12 cellular contexts compared by ENCODE assay signal in genomic region chr2:108922141-108922915, GRCh38.
DNase-seq lines count a peak whose midpoint lies in the region; ATAC-seq, FAIRE-seq and TF ChIP-seq lines count a peak whose summit lies in the region.
"Had no signal": no experiment of that assay in that cellular context is flagged by ENCODE, and none has a peak within 500 bp of the region (broad histone marks: within the 10 kb centered on the region; RNA-seq: fewer than 3 reads in every experiment).

No MANE protein-coding gene starts in this region.

- TF ChIP-seq CTCF in sigmoid colon (IDR thresholded peaks at IDR 0.05), result no peak

- intact Hi-C loops in sigmoid colon (cut with DNase I), result no loop called here

- H3K27ac ChIP-seq in esophagus (ENCODE audit: low read depth in 2 of 2, low read length in 1 of 2) (peak overlapping the region; percentile 97), sigmoid colon (peak overlapping the region in 3 of 4 donors; percentile 39 to 60 (median 47))

- H3K9me3 ChIP-seq in esophagus (ENCODE audit: control insufficient read depth in 2 of 2, insufficient read depth in 1 of 2, low read depth in 1 of 2, low read length in 1 of 2), result no peaks in the 10 kb centered on the region
- no peaks in the 10 kb centered on the region for H3K9me3 ChIP-seq in sigmoid colon

- no peak for TF ChIP-seq POLR2A in sigmoid colon (IDR thresholded peaks at IDR 0.05)

- peak; percentile 37 for DNase-seq in H7
- DNase-seq in RKO (ENCODE audit: low spot score), result peak; percentile 40
- DNase-seq in sigmoid colon, result peak; percentile 64
- DNase-seq in retina, result no peak
- no peak for DNase-seq in urothelium cell line (ENCODE audit: low spot score)
- DNase-seq: activated CD4-positive, alpha-beta T cell treated with anti-CD3 and anti-CD28 coated beads for 4 hours; activated T-cell treated with anti-CD3 and anti-CD28 coated beads, Interleukin-2, amount 50 U/mL, for 72 hours; CD8-positive, alpha-beta memory T cell; NCI-H1930; T-cell had no signal

- no peak for FAIRE-seq in urothelium cell line (lab: Jason Lieb, UNC)

- H3K4me1 ChIP-seq in esophagus (ENCODE audit: control insufficient read depth in 2 of 2, insufficient read depth in 2 of 2, low read length in 1 of 2), result peaks cover 10 to 47% of the 10 kb centered on the region in 2 donors
- peaks cover 0 to 45% (median 38%) of the 10 kb centered on the region in 4 donors for H3K4me1 ChIP-seq in sigmoid colon

- H3K4me3 ChIP-seq in H7 (ENCODE audit: insufficient read depth, low read depth, low read length) (no peak overlapping the region), esophagus (ENCODE audit: low read depth in 1 of 2, low read length in 2 of 2) (no peak overlapping the region), sigmoid colon (no peak overlapping the region)

- ATAC-seq in HG02884 (IDR thresholded peaks at IDR 0.05; ENCODE audit: unreplicated experiment), result no peak
- ATAC-seq: activated T-cell treated with anti-CD3 and anti-CD28 coated beads, Interleukin-2, amount 50 U/mL, for 72 hours; T-cell had no signal

- no peaks in the 10 kb centered on the region for H3K27me3 ChIP-seq in H7 (ENCODE audit: control insufficient read depth, insufficient read depth, low read length)
- H3K27me3 ChIP-seq in esophagus (ENCODE audit: control insufficient read depth in 1 of 2, insufficient read depth in 2 of 2, low read length in 2 of 2), result no peaks in the 10 kb centered on the region
- H3K27me3 ChIP-seq in sigmoid colon, result no peaks in the 10 kb centered on the region

- TF ChIP-seq EP300 in sigmoid colon (IDR thresholded peaks at IDR 0.05), result no peak

- H3K36me3 ChIP-seq in H7 (replicated peaks; ENCODE audit: control insufficient read depth, insufficient read depth, low read length) (no peaks in the 10 kb centered on the region), esophagus (ENCODE audit: control insufficient read depth in 2 of 2, insufficient read depth in 2 of 2, low read length in 1 of 2) (peaks cover 0 to 2% of the 10 kb centered on the region in 2 donors), sigmoid colon (no peaks in the 10 kb centered on the region)

- 44 to 57% methylated on average over 11 of the region's 11 CpGs for WGBS in esophagus, 2 donors
- 85 to 90% methylated on average over 11 of the region's 11 CpGs for WGBS in sigmoid colon, 2 donors

Comparison
In these comparisons a context has a peak if more than half of its experiments do, and no peak if none do; other contexts are left out.
1. DNase-seq: peak in H7 (single experiment), RKO (single experiment) and sigmoid colon (single experiment); none in retina (single experiment) and urothelium cell line (single experiment).